ENCODE assay signal across 22 cellular contexts in the genomic region with DNA sequence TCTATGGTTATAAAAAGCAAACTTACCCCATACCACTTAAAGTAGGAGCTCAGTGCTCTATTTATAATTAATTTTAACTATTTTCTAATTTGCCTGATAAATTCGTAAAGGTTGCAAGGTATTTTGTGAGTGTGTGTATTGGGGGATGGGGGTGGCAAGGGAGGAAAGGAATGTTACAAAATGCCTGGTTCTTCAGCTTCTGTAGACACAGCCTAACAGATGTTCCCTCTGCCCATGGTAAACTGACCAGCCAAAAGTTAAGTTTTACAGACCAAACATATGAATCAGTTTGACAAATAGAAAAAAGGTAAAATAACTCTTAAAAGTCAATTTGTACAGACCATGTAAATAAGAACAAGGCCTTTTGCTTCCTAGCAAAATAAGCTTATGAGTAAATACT.
DNase-seq lines count a peak whose midpoint lies in the region; ATAC-seq, FAIRE-seq and TF ChIP-seq lines count a peak whose summit lies in the region.
"Had no signal": no experiment of that assay in that cellular context is flagged by ENCODE, and none has a peak within 500 bp of the region (broad histone marks: within the 10 kb centered on the region; RNA-seq: fewer than 3 reads in every experiment).

No MANE protein-coding gene starts in this region.

- no peak overlapping the region for H4K5ac ChIP-seq in mesendoderm (ENCODE audit: low read length)

- H3K56ac ChIP-seq in mesendoderm (ENCODE audit: low read length): no peak overlapping the region

- H3K4ac ChIP-seq in mesendoderm (ENCODE audit: low read depth, low read length): no peak overlapping the region

- H3K4me3 ChIP-seq in AG10803 (ENCODE audit: low read length): no peak overlapping the region
- no peak overlapping the region for H3K4me3 ChIP-seq in HUES48 (ENCODE audit: low read depth, low read length)
- no peak overlapping the region for H3K4me3 ChIP-seq in mesendoderm (ENCODE audit: low read length)
- H3K4me3 ChIP-seq in SK-N-SH (ENCODE audit: low read depth in 2 of 2, low read length in 1 of 2): no peak overlapping the region
- H3K4me3 ChIP-seq: A549, GM12878, GM23248, HAP-1 had no signal

- no peak overlapping the region for H2AK5ac ChIP-seq in mesendoderm (ENCODE audit: low read length)

- H2BK5ac ChIP-seq in mesendoderm (ENCODE audit: low read length): no peak overlapping the region

- H3K18ac ChIP-seq in mesendoderm (ENCODE audit: low read length): no peak overlapping the region

- TF ChIP-seq EP300 in SK-N-SH (IDR thresholded peaks at IDR 0.05; ENCODE audit: borderline replicate concordance in 1 of 2, low read depth in 1 of 2, low read length in 1 of 2): no peak

- 0 out of 2 replicates have a peak, but pooled peaks cover 3% of the 10 kb centered on the region for H3K9me3 ChIP-seq in HUES48 (ENCODE audit: control insufficient read depth, insufficient read depth, low read length)
- no peaks in the 10 kb centered on the region for H3K9me3 ChIP-seq in SK-N-SH
- H3K9me3 ChIP-seq: A549, HAP-1 had no signal

- no peaks in the 10 kb centered on the region for H3K9me2 ChIP-seq in SK-N-SH

- H3K36me3 ChIP-seq in HUES48 (ENCODE audit: control insufficient read depth, insufficient read depth, low read length): no peaks in the 10 kb centered on the region
- no peaks in the 10 kb centered on the region for H3K36me3 ChIP-seq in mesendoderm (ENCODE audit: control insufficient read depth, insufficient read depth, low read length)
- no peaks in the 10 kb centered on the region for H3K36me3 ChIP-seq in SK-N-SH (replicated peaks in 1 of 2; ENCODE audit: control insufficient read depth in 1 of 2, insufficient read depth in 2 of 2, low read length in 1 of 2)
- H3K36me3 ChIP-seq: HAP-1 had no signal

- POLR2A ChIA-PET in WTC11 (lab: Charles Lee) (no interaction called here), SK-N-SH (lab: Yijun Ruan, JAX) (no interaction called here)

- H3K4me1 ChIP-seq in HUES48 (ENCODE audit: control insufficient read depth, insufficient read depth, low read length): peaks cover 16% of the 10 kb centered on the region
- no peaks in the 10 kb centered on the region for H3K4me1 ChIP-seq in mesendoderm (ENCODE audit: control insufficient read depth, low read depth, low read length)
- H3K4me1 ChIP-seq in SK-N-SH (ENCODE audit: control insufficient read depth in 1 of 2, insufficient read depth in 2 of 2, low read depth in 1 of 2, low read length in 1 of 2): no peaks in the 10 kb centered on the region; a peak in 2 of 4 replicates
- H3K4me1 ChIP-seq: A549 had no signal

- H3K27me3 ChIP-seq in HUES48 (ENCODE audit: control insufficient read depth, insufficient read depth, low read length) (no peaks in the 10 kb centered on the region), mesendoderm (ENCODE audit: insufficient read depth, low read length, poor library complexity) (no peaks in the 10 kb centered on the region), SK-N-SH (ENCODE audit: insufficient read depth) (no peaks in the 10 kb centered on the region)

- H3K36me3 Mint-ChIP-seq in WTC11: peaks cover 14% of the 10 kb centered on the region

- TF ChIP-seq RAD21 in SK-N-SH (IDR thresholded peaks at IDR 0.05; ENCODE audit: low read length): no peak

- H3K9ac ChIP-seq in HUES48 (ENCODE audit: low read depth, low read length) (no peak overlapping the region), mesendoderm (ENCODE audit: low read length) (no peak overlapping the region), SK-N-SH (no peak overlapping the region)
- H3K9ac ChIP-seq: GM23248 had no signal

- peak; percentile 55; the same call in 1 of the 2 replicates for ATAC-seq in WTC11
- ATAC-seq: A549, GM12878 had no signal

- H3K4me1 Mint-ChIP-seq in WTC11: peaks cover 17% of the 10 kb centered on the region

- no peak for FAIRE-seq in HTR-8/SVneo (lab: Jason Lieb, UNC)
- FAIRE-seq: A549, GM12878, GM19239, H54 had no signal

- no peak overlapping the region for H3K4me3 Mint-ChIP-seq in WTC11
- H3K4me3 Mint-ChIP-seq: CD4-positive, alpha-beta memory T cell had no signal

- no peak overlapping the region for H2BK15ac ChIP-seq in mesendoderm (replicated peaks; ENCODE audit: low read depth)

- no peak overlapping the region for H3K4me2 ChIP-seq in mesendoderm (ENCODE audit: low read length)
- H3K4me2 ChIP-seq in SK-N-SH: no peak overlapping the region
- H3K4me2 ChIP-seq: A549 had no signal

- no peak overlapping the region for H2AFZ ChIP-seq in SK-N-SH (ENCODE audit: low read depth)
- H2AFZ ChIP-seq: GM23248 had no signal

- no peak overlapping the region for H2BK120ac ChIP-seq in mesendoderm (ENCODE audit: low read depth, low read length)

- no peak overlapping the region for H3K23ac ChIP-seq in mesendoderm (ENCODE audit: low read length)

- no CpG with 5 or more reads among the region's 1 CpG for WGBS in mesendoderm (ENCODE audit: extremely low coverage, insufficient coverage, low lambda C conversion rate)
- 61% methylated on average over 1 of the region's 1 CpG for WGBS in SK-N-SH (ENCODE audit: low lambda C conversion rate)

- H3K27me3 Mint-ChIP-seq in WTC11 (ENCODE audit: low read depth): no peaks in the 10 kb centered on the region
- H3K27me3 Mint-ChIP-seq: CD4-positive, alpha-beta memory T cell had no signal

- peaks cover 18% of the 10 kb centered on the region for H3K9me3 Mint-ChIP-seq in WTC11
- H3K9me3 Mint-ChIP-seq: CD4-positive, alpha-beta memory T cell had no signal

- H3K79me2 ChIP-seq in mesendoderm (ENCODE audit: control insufficient read depth, insufficient read depth, low read length) (no peaks in the 10 kb centered on the region), SK-N-SH (ENCODE audit: insufficient read depth) (no peaks in the 10 kb centered on the region)

- H3K27ac ChIP-seq in HUES48 (ENCODE audit: low read depth, low read length) (peak overlapping the region; percentile 16), mesendoderm (ENCODE audit: low read depth, low read length) (no peak overlapping the region), SK-N-SH (ENCODE audit: low read depth in 2 of 2, low read length in 1 of 2) (no peak overlapping the region)
- H3K27ac ChIP-seq: A549, GM23248 had no signal

- no peaks in the 10 kb centered on the region for H3F3A ChIP-seq in SK-N-SH (replicated peaks; ENCODE audit: insufficient read depth)

- no peak overlapping the region for H3K27ac Mint-ChIP-seq in WTC11
- H3K27ac Mint-ChIP-seq: CD4-positive, alpha-beta memory T cell had no signal

- H3K79me1 ChIP-seq in mesendoderm (ENCODE audit: low read length): no peaks in the 10 kb centered on the region

- DNase-seq in AG10803 (ENCODE audit: low read depth) (peak; percentile 39), WTC11 (ENCODE audit: low spot score) (no peak), mesendoderm (peak; percentile 35), NCI-H345 (lab: John Stamatoyannopoulos, UW) (no peak), HTR-8/SVneo (ENCODE audit: insufficient read length, low spot score) (no peak), SK-N-SH (no peak)
- DNase-seq: 8988T; ACHN; C1 segment of cervical spinal cord; Calu3; CD4-positive, alpha-beta memory T cell; COR-L47; DMS79; EL; GDM1; GM23248 had no signal

- TF ChIP-seq CTCF in AG10803 (conservative IDR thresholded peaks at IDR 0.05; ENCODE audit: low read length) (no peak), WTC11 (IDR thresholded peaks at IDR 0.05) (no peak), SK-N-SH (IDR thresholded peaks at IDR 0.05) (no peak)

- no peaks in the 10 kb centered on the region for H4K20me1 ChIP-seq in SK-N-SH (ENCODE audit: insufficient read depth)

- CTCF ChIA-PET in WTC11 (lab: Charles Lee): no interaction called here
- CTCF ChIA-PET in SK-N-SH (lab: Yijun Ruan, JAX): no interaction called here

- no peak overlapping the region for H4K8ac ChIP-seq in mesendoderm (ENCODE audit: low read depth, low read length)

TF ChIP-seq in WTC11, 78 proteins besides CTCF, POLR2A, EP300 and RAD21 (continues in another document):
- TF ChIP-seq ZNF317 (CRISPR knock-in tag; IDR thresholded peaks at IDR 0.05; ENCODE audit: borderline replicate concordance, low read depth) (no peak), SMAD4 (CRISPR knock-in tag; IDR thresholded peaks at IDR 0.05) (no peak)
- TF ChIP-seq, protein P1, sequence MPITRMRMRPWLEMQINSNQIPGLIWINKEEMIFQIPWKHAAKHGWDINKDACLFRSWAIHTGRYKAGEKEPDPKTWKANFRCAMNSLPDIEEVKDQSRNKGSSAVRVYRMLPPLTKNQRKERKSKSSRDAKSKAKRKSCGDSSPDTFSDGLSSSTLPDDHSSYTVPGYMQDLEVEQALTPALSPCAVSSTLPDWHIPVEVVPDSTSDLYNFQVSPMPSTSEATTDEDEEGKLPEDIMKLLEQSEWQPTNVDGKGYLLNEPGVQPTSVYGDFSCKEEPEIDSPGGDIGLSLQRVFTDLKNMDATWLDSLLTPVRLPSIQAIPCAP (CRISPR knock-in tag; IDR thresholded peaks at IDR 0.05): no peak

TF ChIP-seq in SK-N-SH, 30 proteins besides CTCF, POLR2A, EP300 and RAD21 (continues in another document):
- TF ChIP-seq, protein P2, sequence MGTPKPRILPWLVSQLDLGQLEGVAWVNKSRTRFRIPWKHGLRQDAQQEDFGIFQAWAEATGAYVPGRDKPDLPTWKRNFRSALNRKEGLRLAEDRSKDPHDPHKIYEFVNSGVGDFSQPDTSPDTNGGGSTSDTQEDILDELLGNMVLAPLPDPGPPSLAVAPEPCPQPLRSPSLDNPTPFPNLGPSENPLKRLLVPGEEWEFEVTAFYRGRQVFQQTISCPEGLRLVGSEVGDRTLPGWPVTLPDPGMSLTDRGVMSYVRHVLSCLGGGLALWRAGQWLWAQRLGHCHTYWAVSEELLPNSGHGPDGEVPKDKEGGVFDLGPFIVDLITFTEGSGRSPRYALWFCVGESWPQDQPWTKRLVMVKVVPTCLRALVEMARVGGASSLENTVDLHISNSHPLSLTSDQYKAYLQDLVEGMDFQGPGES (IDR thresholded peaks at IDR 0.05; ENCODE audit: low read depth, low read length): no peak
- TF ChIP-seq NRF1 (IDR thresholded peaks at IDR 0.05; ENCODE audit: low read depth, low read length) (no peak), ELF1 (IDR thresholded peaks at IDR 0.05) (no peak)
- TF ChIP-seq, protein P3, sequence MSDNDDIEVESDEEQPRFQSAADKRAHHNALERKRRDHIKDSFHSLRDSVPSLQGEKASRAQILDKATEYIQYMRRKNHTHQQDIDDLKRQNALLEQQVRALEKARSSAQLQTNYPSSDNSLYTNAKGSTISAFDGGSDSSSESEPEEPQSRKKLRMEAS (IDR thresholded peaks at IDR 0.05; ENCODE audit: low read depth): no peak

Comparison
In these comparisons a context has a peak if more than half of its experiments do, and no peak if none do; other contexts are left out.
1. DNase-seq: peak in AG10803 (single experiment) and mesendoderm (single experiment); none in WTC11 (single experiment), NCI-H345 (single experiment), HTR-8/SVneo (single experiment) and SK-N-SH (single experiment).